In the genomic region with DNA sequence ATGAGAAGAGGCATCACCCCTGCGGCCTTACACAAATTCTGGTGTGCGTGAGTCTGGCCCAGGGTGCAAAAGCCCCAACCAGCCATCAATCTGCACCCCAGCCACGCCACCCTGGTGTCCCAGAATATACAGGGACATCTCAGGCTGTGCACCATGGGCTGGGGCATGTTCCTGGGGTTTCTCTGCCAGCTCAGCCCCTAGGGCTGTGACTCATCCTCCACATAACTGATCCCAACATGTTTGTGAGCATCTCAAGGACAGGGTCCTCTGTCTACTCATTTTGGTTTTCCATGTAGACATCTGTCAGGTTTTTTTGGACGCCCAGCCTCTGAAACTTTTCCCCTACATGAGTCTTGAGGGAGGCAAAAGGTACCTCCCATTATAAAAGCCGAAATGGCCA, we compare ENCODE assay signal across 17 cellular contexts. TPM values are rescaled to one million over a fixed set of nuclear protein-coding genes. Genes with fewer than 3 reads are reported as not detected.
DNase-seq lines count a peak whose midpoint lies in the region; ATAC-seq and TF ChIP-seq lines count a peak whose summit lies in the region.
"Had no signal": no experiment of that assay in that cellular context is flagged by ENCODE, and none has a peak within 500 bp of the region (broad histone marks: within the 10 kb centered on the region; RNA-seq: fewer than 3 reads in every experiment).

No MANE protein-coding gene starts in this region.

- H3K9me3 Mint-ChIP-seq in activated CD8-positive, alpha-beta memory T cell treated with anti-CD3 and anti-CD28 coated beads, Interleukin-2, amount 10 ng/mL, durations not matched to agents 7 days and 5 days (ENCODE audit: low read depth) = peaks cover 5% of the 10 kb centered on the region
- H3K9me3 Mint-ChIP-seq in naive thymus-derived CD8-positive, alpha-beta T cell = peaks cover 0 to 5% (median 0%) of the 10 kb centered on the region in 9 donors

- no peak for TF ChIP-seq CTCF in RWPE1 (conservative IDR thresholded peaks at IDR 0.05; ENCODE audit: low read depth)

- H3K4me1 Mint-ChIP-seq in activated CD8-positive, alpha-beta memory T cell treated with anti-CD3 and anti-CD28 coated beads, Interleukin-2, amount 10 ng/mL, durations not matched to agents 7 days and 5 days = peaks cover 74% of the 10 kb centered on the region
- peaks cover 44 to 90% (median 81%) of the 10 kb centered on the region in 4 donors for H3K4me1 Mint-ChIP-seq in naive thymus-derived CD8-positive, alpha-beta T cell

- H3K27ac Mint-ChIP-seq in activated CD8-positive, alpha-beta memory T cell treated with anti-CD3 and anti-CD28 coated beads, Interleukin-2, amount 10 ng/mL, durations not matched to agents 7 days and 5 days = peak overlapping the region; percentile 82
- H3K27ac Mint-ChIP-seq in naive thymus-derived CD8-positive, alpha-beta T cell = peak overlapping the region in 4 of 10 donors; percentile 67 to 88 (median 74)

- H3K36me3 Mint-ChIP-seq in activated CD8-positive, alpha-beta memory T cell treated with anti-CD3 and anti-CD28 coated beads, Interleukin-2, amount 10 ng/mL, durations not matched to agents 7 days and 5 days = peaks cover 7% of the 10 kb centered on the region
- peaks cover 0 to 3% (median 0%) of the 10 kb centered on the region in 3 donors for H3K36me3 Mint-ChIP-seq in naive thymus-derived CD8-positive, alpha-beta T cell

- H3K27me3 Mint-ChIP-seq in activated CD8-positive, alpha-beta memory T cell treated with anti-CD3 and anti-CD28 coated beads, Interleukin-2, amount 10 ng/mL, durations not matched to agents 7 days and 5 days = no peaks in the 10 kb centered on the region
- no peaks in the 10 kb centered on the region for H3K27me3 Mint-ChIP-seq in naive thymus-derived CD8-positive, alpha-beta T cell

- POLR2A ChIA-PET in RWPE1 (lab: Yijun Ruan, JAX; ENCODE audit: low non-redundant PET) = interaction anchor here (0.6 kb wide), 1 partner anchor 9 kb away, joined by 3 read pairs; no protein-coding TSS in a partner anchor
- POLR2A ChIA-PET in naive thymus-derived CD8-positive, alpha-beta T cell (lab: Charles Lee) = interaction anchor here (9.2 kb wide), 1 partner anchor 10 kb away, joined by 75 read pairs; no protein-coding TSS in a partner anchor

- no peak overlapping the region for H3K4me3 Mint-ChIP-seq in activated CD8-positive, alpha-beta memory T cell treated with anti-CD3 and anti-CD28 coated beads, Interleukin-2, amount 10 ng/mL, durations not matched to agents 7 days and 5 days
- H3K4me3 Mint-ChIP-seq in naive thymus-derived CD8-positive, alpha-beta T cell = peak overlapping the region in 7 of 10 donors; percentile 2 to 80 (median 54)

- no peak for DNase-seq in activated CD8-positive, alpha-beta memory T cell treated with anti-CD3 and anti-CD28 coated beads, Interleukin-2, amount 10 ng/mL, durations not matched to agents 7 days and 5 days
- no peak for DNase-seq in activated CD8-positive, alpha-beta memory T cell treated with anti-CD3 and anti-CD28 coated beads, Interleukin-2, amount 50 U/mL, for 4 hours
- DNase-seq in RWPE1 (ENCODE audit: low spot score) = peak; percentile 85
- no peak for DNase-seq in naive thymus-derived CD8-positive, alpha-beta T cell
- DNase-seq: ACHN; effector memory CD4-positive, alpha-beta T cell; Kasumi-1; NCI-H2029; NCI-H82; psoas muscle; SIG-M5 had no signal

- no peak for ATAC-seq in activated CD8-positive, alpha-beta memory T cell treated with anti-CD3 and anti-CD28 coated beads, Interleukin-2, amount 10 ng/mL, durations not matched to agents 7 days and 5 days
- ATAC-seq in naive thymus-derived CD8-positive, alpha-beta T cell = no peak
- ATAC-seq in GM19452 (IDR thresholded peaks at IDR 0.05; ENCODE audit: unreplicated experiment) (no peak), HG02759 (IDR thresholded peaks at IDR 0.05; ENCODE audit: unreplicated experiment) (no peak)
- ATAC-seq: psoas muscle had no signal

- H3K27ac ChIP-seq in RWPE1 = peak overlapping the region; percentile 79
- H3K27ac ChIP-seq: psoas muscle, VCaP had no signal

- CTCF ChIA-PET in activated CD8-positive, alpha-beta memory T cell treated with anti-CD3 and anti-CD28 coated beads, Interleukin-2, amount 10 ng/mL, durations not matched to agents 7 days and 5 days (lab: Charles Lee) = interaction anchor here (0.8 to 11.9 kb wide), 4 partner anchors 18 to 138 kb away, joined by 3 to 180 read pairs (median 12); a partner anchor contains a TSS
- CTCF ChIA-PET in RWPE1 (lab: Yijun Ruan, JAX) = interaction anchor here (1.0 kb wide), 1 partner anchor 8 kb away, joined by 3 read pairs; no protein-coding TSS in a partner anchor

RNA-seq across cellular contexts. Expression of a gene that starts 0.5 kb away (rescaled TPM):
- total RNA-seq in activated CD8-positive, alpha-beta memory T cell treated with anti-CD3 and anti-CD28 coated beads, Interleukin-2, amount 10 ng/mL, durations not matched to agents 7 days and 5 days = 10 to 100 TPM in 1 of 2 experiments, 1 to 10 TPM in 1; 7.0 to 26.3 TPM
- total RNA-seq in naive thymus-derived CD8-positive, alpha-beta T cell = 1 to 10 TPM; 2.1 to 2.4 TPM
- polyA plus RNA-seq in naive thymus-derived CD8-positive, alpha-beta T cell = 1 to 10 TPM in 2 of 3 donors, under 1 TPM in 1; 0.42 to 6.3 (median 3.1) TPM
- total RNA-seq: glomerular endothelial cell, kidney epithelial cell, psoas muscle, urinary bladder had no signal

RNA-seq across cellular contexts. Expression of a gene that starts 18.1 kb away (rescaled TPM):
- 1 to 10 TPM; 5.7 to 8.6 TPM for total RNA-seq in activated CD8-positive, alpha-beta memory T cell treated with anti-CD3 and anti-CD28 coated beads, Interleukin-2, amount 10 ng/mL, durations not matched to agents 7 days and 5 days
- total RNA-seq in naive thymus-derived CD8-positive, alpha-beta T cell = under 1 TPM; 0.74 to 0.75 TPM
- under 1 TPM in 2 of 3 donors, not detected in 1; 0.07 to 0.55 TPM for polyA plus RNA-seq in naive thymus-derived CD8-positive, alpha-beta T cell
- total RNA-seq: glomerular endothelial cell had no signal

RNA-seq across cellular contexts. Expression of a gene that starts 38.6 kb away (rescaled TPM):
- total RNA-seq in activated CD8-positive, alpha-beta memory T cell treated with anti-CD3 and anti-CD28 coated beads, Interleukin-2, amount 10 ng/mL, durations not matched to agents 7 days and 5 days = not detected
- total RNA-seq in naive thymus-derived CD8-positive, alpha-beta T cell = not detected
- polyA plus RNA-seq in naive thymus-derived CD8-positive, alpha-beta T cell = not detected
- total RNA-seq: kidney epithelial cell, psoas muscle, urinary bladder had no signal
- polyA plus RNA-seq: psoas muscle, urinary bladder had no signal

RNA-seq across cellular contexts. Expression of a gene that starts 54.3 kb away (rescaled TPM):
- 100 to 1,000 TPM; 951 to 971 TPM for total RNA-seq in activated CD8-positive, alpha-beta memory T cell treated with anti-CD3 and anti-CD28 coated beads, Interleukin-2, amount 10 ng/mL, durations not matched to agents 7 days and 5 days
- total RNA-seq in naive thymus-derived CD8-positive, alpha-beta T cell = 100 to 1,000 TPM; 772 to 847 TPM
- 1,000 to 10,000 TPM; 6,330 to 6,863 (median 6,804) TPM for polyA plus RNA-seq in naive thymus-derived CD8-positive, alpha-beta T cell
- total RNA-seq: glomerular endothelial cell, kidney epithelial cell had no signal
